8 cellular contexts compared by ENCODE assay signal in the genomic region with DNA sequence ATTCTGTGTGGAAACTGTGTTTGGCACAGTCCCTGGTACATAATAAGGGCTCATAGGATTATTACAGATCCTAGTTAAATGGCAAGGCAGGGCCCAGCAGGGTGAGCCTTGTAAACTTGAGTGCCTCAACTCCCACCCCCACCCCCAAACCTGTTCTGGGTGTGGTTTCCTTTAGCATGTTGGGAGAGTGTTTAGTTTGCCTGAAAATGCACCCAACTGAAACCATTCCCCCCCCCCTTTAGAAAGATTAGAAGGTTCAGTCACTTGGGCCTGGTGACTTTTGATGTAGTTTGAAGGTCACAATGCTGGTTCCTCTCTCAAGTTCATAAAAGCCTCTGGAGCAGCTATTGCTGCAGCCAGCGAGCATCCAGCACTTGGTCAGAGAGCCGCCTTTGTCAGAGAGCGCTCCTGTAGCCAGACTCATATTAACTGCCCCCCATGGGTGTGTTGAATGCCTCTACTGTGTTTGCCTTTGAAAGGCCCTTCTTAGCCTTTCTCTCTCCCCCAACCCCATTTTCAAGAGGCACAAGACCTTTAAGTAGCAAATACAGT.
DNase-seq lines count a peak whose midpoint lies in the region; ATAC-seq and TF ChIP-seq lines count a peak whose summit lies in the region.

No MANE protein-coding gene starts in this region.

- no peak for ATAC-seq in HG02798 (IDR thresholded peaks at IDR 0.05; ENCODE audit: poor library complexity, unreplicated experiment)

- intact Hi-C loops in activated naive CD4-positive, alpha-beta T cell treated with anti-CD3 and anti-CD28 coated beads for 36 hours (cut with micrococcal nuclease): loop anchor here (1.0 to 5.0 kb wide), 7 partner anchors 10 to 1047 kb away; partner anchors contain the start of genes ACYP2, ASB3, CLHC1 and ERLEC1
- intact Hi-C loops in thyroid gland (cut with DNase I): no loop called here

- H3K36me3 Mint-ChIP-seq in activated naive CD4-positive, alpha-beta T cell treated with anti-CD3 and anti-CD28 coated beads for 36 hours (ENCODE audit: low read depth): peaks cover 7% of the 10 kb centered on the region

- H3K27me3 Mint-ChIP-seq in activated naive CD4-positive, alpha-beta T cell treated with anti-CD3 and anti-CD28 coated beads for 36 hours (ENCODE audit: low read depth): no peaks in the 10 kb centered on the region

- H3K9me3 Mint-ChIP-seq in activated naive CD4-positive, alpha-beta T cell treated with anti-CD3 and anti-CD28 coated beads for 36 hours: no peaks in the 10 kb centered on the region

- H3K27ac ChIP-seq in SJSA1 (peak overlapping the region; percentile 93), iPS-20b (ENCODE audit: low read length) (no peak overlapping the region), thyroid gland (peak overlapping the region; percentile 28 to 74 (median 74))

- CTCF ChIA-PET in activated naive CD4-positive, alpha-beta T cell treated with anti-CD3 and anti-CD28 coated beads for 36 hours (lab: Charles Lee): interaction anchor here (0.7 to 9.0 kb wide), 3 partner anchors 10 to 22 kb away, joined by 3 to 68 read pairs (median 4); no protein-coding TSS in a partner anchor

- 55 to 61% methylated on average over 3 of the region's 3 CpGs for WGBS in thyroid gland, 2 donors

- TF ChIP-seq POLR2A in thyroid gland (IDR thresholded peaks at IDR 0.05): no peak

- peaks cover 87% of the 10 kb centered on the region for H3K4me1 Mint-ChIP-seq in activated naive CD4-positive, alpha-beta T cell treated with anti-CD3 and anti-CD28 coated beads for 36 hours (ENCODE audit: low read depth)

- H3K4me3 ChIP-seq in SJSA1: no peak overlapping the region
- H3K4me3 ChIP-seq in iPS-20b (ENCODE audit: low read length): peak overlapping the region; percentile 53
- H3K4me3 ChIP-seq in thyroid gland (replicated peaks in 1 of 3): no peak overlapping the region

- no peak for TF ChIP-seq CTCF in thyroid gland (IDR thresholded peaks at IDR 0.05)

- H3K9ac ChIP-seq in iPS-20b (ENCODE audit: low read depth, low read length): peak overlapping the region; percentile 7; the same call in 1 of the 2 replicates

- DNase-seq in activated naive CD4-positive, alpha-beta T cell treated with anti-CD3 and anti-CD28 coated beads for 36 hours: peak; percentile 69
- DNase-seq in activated naive CD4-positive, alpha-beta T cell treated with Interleukin-2 at 50 U/mL for 16 hours: no peak
- peak in 1 of 2 experiments; percentile 23 for DNase-seq in SJSA1 (ENCODE audit: low read depth in 1 of 2, low spot score in 2 of 2)
- DNase-seq in thyroid gland: peak; percentile 62 to 66
- DNase-seq in activated gamma-delta T cell treated with Interleukin-2 at 50 U/mL for 16 hours: no peak
- no peak for DNase-seq in cerebellar nuclear complex (lab: John Stamatoyannopoulos, UW)

- peak overlapping the region; percentile 69 for H3K4me3 Mint-ChIP-seq in activated naive CD4-positive, alpha-beta T cell treated with anti-CD3 and anti-CD28 coated beads for 36 hours

- no peaks in the 10 kb centered on the region for H3K9me3 ChIP-seq in SJSA1 (replicated peaks)
- no peaks in the 10 kb centered on the region for H3K9me3 ChIP-seq in iPS-20b (ENCODE audit: insufficient read depth, low read depth, low read length)
- no peaks in the 10 kb centered on the region for H3K9me3 ChIP-seq in thyroid gland

- H3K4me1 ChIP-seq in SJSA1 (replicated peaks): peaks cover 58% of the 10 kb centered on the region
- peaks cover 41% of the 10 kb centered on the region for H3K4me1 ChIP-seq in iPS-20b (ENCODE audit: insufficient read depth, low read length)
- peaks cover 43 to 81% of the 10 kb centered on the region in 2 donors for H3K4me1 ChIP-seq in thyroid gland

- peaks cover 16% of the 10 kb centered on the region for H3K36me3 ChIP-seq in SJSA1
- no peaks in the 10 kb centered on the region for H3K36me3 ChIP-seq in iPS-20b (ENCODE audit: insufficient read depth, low read depth, low read length)
- H3K36me3 ChIP-seq in thyroid gland: no peaks in the 10 kb centered on the region

- H3K27me3 ChIP-seq in SJSA1 (replicated peaks) (no peaks in the 10 kb centered on the region), iPS-20b (ENCODE audit: insufficient read depth, low read length) (no peaks in the 10 kb centered on the region), thyroid gland (no peaks in the 10 kb centered on the region)

- H3K27ac Mint-ChIP-seq in activated naive CD4-positive, alpha-beta T cell treated with anti-CD3 and anti-CD28 coated beads for 36 hours: peak overlapping the region; percentile 91

Comparison
In these comparisons a context has a peak if more than half of its experiments do, and no peak if none do; other contexts are left out.
1. DNase-seq: peak in activated naive CD4-positive, alpha-beta T cell treated with anti-CD3 and anti-CD28 coated beads for 36 hours (single experiment) and thyroid gland (2 of 2); none in activated naive CD4-positive, alpha-beta T cell treated with Interleukin-2 at 50 U/mL for 16 hours (single experiment), activated gamma-delta T cell treated with Interleukin-2 at 50 U/mL for 16 hours (single experiment) and cerebellar nuclear complex (0 of 2).